18 cellular contexts compared by ENCODE assay signal in genomic region chr1:187509091-187509490, GRCh38.
DNase-seq lines count a peak whose midpoint lies in the region; ATAC-seq and TF ChIP-seq lines count a peak whose summit lies in the region.
"Had no signal": no experiment of that assay in that cellular context is flagged by ENCODE, and none has a peak within 500 bp of the region (broad histone marks: within the 10 kb centered on the region; RNA-seq: fewer than 3 reads in every experiment).

No MANE protein-coding gene starts in this region.

- no peaks in the 10 kb centered on the region for H3K79me2 ChIP-seq in osteoblast (ENCODE audit: insufficient read depth, low read length)

- no peaks in the 10 kb centered on the region for H3K36me3 Mint-ChIP-seq in WTC11
- H3K36me3 Mint-ChIP-seq: stimulated activated effector memory CD8-positive, alpha-beta T cell treated with anti-CD3 and anti-CD28 coated beads, Interleukin-12 subunit alpha, Interleukin-12 subunit beta, amount 100 ng/mL, for 72 hours had no signal

- no peak for TF ChIP-seq CTCF in osteoblast (IDR thresholded peaks at IDR 0.05; ENCODE audit: extremely low read depth, low read depth, low read length)
- TF ChIP-seq CTCF in WTC11 (IDR thresholded peaks at IDR 0.05), result no peak

- no peak for ATAC-seq in GM18858 (IDR thresholded peaks at IDR 0.05; ENCODE audit: unreplicated experiment)
- ATAC-seq in WTC11, result no peak
- ATAC-seq: heart left ventricle; stimulated activated effector memory CD8-positive, alpha-beta T cell treated with anti-CD3 and anti-CD28 coated beads, Interleukin-12 subunit alpha, Interleukin-12 subunit beta, amount 100 ng/mL, for 72 hours; T-helper 17 cell had no signal

- no peak overlapping the region for H3K27ac Mint-ChIP-seq in WTC11
- H3K27ac Mint-ChIP-seq: nephron progenitor cell; stimulated activated effector memory CD8-positive, alpha-beta T cell treated with anti-CD3 and anti-CD28 coated beads, Interleukin-12 subunit alpha, Interleukin-12 subunit beta, amount 100 ng/mL, for 72 hours; T-helper 17 cell had no signal

- CTCF ChIA-PET in WTC11 (lab: Charles Lee), result no interaction called here

- H3K36me3 ChIP-seq in osteoblast (ENCODE audit: insufficient read depth, low read length), result no peaks in the 10 kb centered on the region
- H3K36me3 ChIP-seq: BE2C, cardiac muscle cell, heart left ventricle, transverse colon had no signal

- H3K27ac ChIP-seq in osteoblast (ENCODE audit: low read depth, low read length), result no peak overlapping the region
- H3K27ac ChIP-seq: cardiac muscle cell, heart left ventricle, transverse colon had no signal

- H4K20me1 ChIP-seq in osteoblast (ENCODE audit: insufficient read depth, low read length), result no peaks in the 10 kb centered on the region

- H2AFZ ChIP-seq in osteoblast (ENCODE audit: low read length), result no peak overlapping the region

- H3K4me3 Mint-ChIP-seq in WTC11, result no peak overlapping the region
- H3K4me3 Mint-ChIP-seq: nephron progenitor cell; stimulated activated effector memory CD8-positive, alpha-beta T cell treated with anti-CD3 and anti-CD28 coated beads, Interleukin-12 subunit alpha, Interleukin-12 subunit beta, amount 100 ng/mL, for 72 hours; T-helper 17 cell had no signal

- no peaks in the 10 kb centered on the region for H3K9me3 ChIP-seq in osteoblast (ENCODE audit: low read depth, low read length)
- H3K9me3 ChIP-seq: BE2C, transverse colon had no signal

- POLR2A ChIA-PET in WTC11 (lab: Charles Lee), result no interaction called here

- intact Hi-C loops in posterior cingulate gyrus (cut with DNase I), result no loop called here

- H3K9me3 Mint-ChIP-seq in WTC11, result peaks cover 9% of the 10 kb centered on the region
- H3K9me3 Mint-ChIP-seq: nephron progenitor cell had no signal

- H3K27me3 Mint-ChIP-seq in WTC11 (ENCODE audit: low read depth), result no peaks in the 10 kb centered on the region
- H3K27me3 Mint-ChIP-seq: T-helper 17 cell had no signal

- H3K4me3 ChIP-seq in osteoblast (ENCODE audit: insufficient read depth, low read length), result no peak overlapping the region
- H3K4me3 ChIP-seq: cardiac muscle cell, heart left ventricle, transverse colon had no signal

- H3K4me1 ChIP-seq in osteoblast (ENCODE audit: insufficient read depth, low read length), result no peaks in the 10 kb centered on the region
- H3K4me1 ChIP-seq: heart left ventricle, transverse colon had no signal

- DNase-seq in HCEC 1CT (peak; percentile 23), NCI-H146 (lab: John Stamatoyannopoulos, UW) (peak; percentile 55), NCI-H69 (lab: John Stamatoyannopoulos, UW) (peak; percentile 87), fibroblast of peridontal ligament (ENCODE audit: extremely low read depth) (peak; percentile 56), osteoblast (ENCODE audit: insufficient read length, low spot score, missing footprints) (no peak), posterior cingulate gyrus (no peak), WTC11 (ENCODE audit: low spot score) (no peak)
- DNase-seq: BE2C, heart left ventricle, islet precursor cell, NCI-H2081 treated with DMSO at 0.1 percent for 48 hours, nephron progenitor cell, SIG-M5, T-helper 17 cell, transverse colon had no signal

- H3K4me1 Mint-ChIP-seq in WTC11, result no peaks in the 10 kb centered on the region
- H3K4me1 Mint-ChIP-seq: stimulated activated effector memory CD8-positive, alpha-beta T cell treated with anti-CD3 and anti-CD28 coated beads, Interleukin-12 subunit alpha, Interleukin-12 subunit beta, amount 100 ng/mL, for 72 hours; T-helper 17 cell had no signal

- no peaks in the 10 kb centered on the region for H3K27me3 ChIP-seq in osteoblast (ENCODE audit: insufficient read depth, low read length)
- H3K27me3 ChIP-seq: BE2C, cardiac muscle cell, heart left ventricle, transverse colon had no signal

- no peak overlapping the region for H3K4me2 ChIP-seq in osteoblast (ENCODE audit: insufficient read depth, low read length)

TF ChIP-seq in WTC11, 78 proteins besides CTCF, POLR2A, EP300 and RAD21:
- TF ChIP-seq NFE2L1 (CRISPR knock-in tag; IDR thresholded peaks at IDR 0.05) (no peak), ZMAT4 (CRISPR knock-in tag; IDR thresholded peaks at IDR 0.05) (no peak), TP53 (CRISPR knock-in tag; IDR thresholded peaks at IDR 0.05) (no peak), RELA (CRISPR knock-in tag; IDR thresholded peaks at IDR 0.05; ENCODE audit: borderline replicate concordance) (no peak), ZNF512 (CRISPR knock-in tag; IDR thresholded peaks at IDR 0.05; ENCODE audit: borderline replicate concordance) (no peak), ZNF671 (CRISPR knock-in tag; IDR thresholded peaks at IDR 0.05) (no peak), ZBTB21 (CRISPR knock-in tag; IDR thresholded peaks at IDR 0.05; ENCODE audit: borderline replicate concordance) (no peak), ATF3 (CRISPR knock-in tag; conservative IDR thresholded peaks at IDR 0.05) (no peak), KAT7 (CRISPR knock-in tag; IDR thresholded peaks at IDR 0.05; ENCODE audit: borderline replicate concordance) (no peak), PRRX2 (CRISPR knock-in tag; IDR thresholded peaks at IDR 0.05) (no peak), PRDM15 (CRISPR knock-in tag; IDR thresholded peaks at IDR 0.05) (no peak), ZBTB43 (CRISPR knock-in tag; IDR thresholded peaks at IDR 0.05) (no peak)

Comparison
In these comparisons a context has a peak if more than half of its experiments do, and no peak if none do; other contexts are left out.
1. DNase-seq: peak in HCEC 1CT (single experiment), NCI-H146 (single experiment), NCI-H69 (single experiment) and fibroblast of peridontal ligament (single experiment); none in osteoblast (single experiment), posterior cingulate gyrus (0 of 10) and WTC11 (single experiment).